In the genomic region with DNA sequence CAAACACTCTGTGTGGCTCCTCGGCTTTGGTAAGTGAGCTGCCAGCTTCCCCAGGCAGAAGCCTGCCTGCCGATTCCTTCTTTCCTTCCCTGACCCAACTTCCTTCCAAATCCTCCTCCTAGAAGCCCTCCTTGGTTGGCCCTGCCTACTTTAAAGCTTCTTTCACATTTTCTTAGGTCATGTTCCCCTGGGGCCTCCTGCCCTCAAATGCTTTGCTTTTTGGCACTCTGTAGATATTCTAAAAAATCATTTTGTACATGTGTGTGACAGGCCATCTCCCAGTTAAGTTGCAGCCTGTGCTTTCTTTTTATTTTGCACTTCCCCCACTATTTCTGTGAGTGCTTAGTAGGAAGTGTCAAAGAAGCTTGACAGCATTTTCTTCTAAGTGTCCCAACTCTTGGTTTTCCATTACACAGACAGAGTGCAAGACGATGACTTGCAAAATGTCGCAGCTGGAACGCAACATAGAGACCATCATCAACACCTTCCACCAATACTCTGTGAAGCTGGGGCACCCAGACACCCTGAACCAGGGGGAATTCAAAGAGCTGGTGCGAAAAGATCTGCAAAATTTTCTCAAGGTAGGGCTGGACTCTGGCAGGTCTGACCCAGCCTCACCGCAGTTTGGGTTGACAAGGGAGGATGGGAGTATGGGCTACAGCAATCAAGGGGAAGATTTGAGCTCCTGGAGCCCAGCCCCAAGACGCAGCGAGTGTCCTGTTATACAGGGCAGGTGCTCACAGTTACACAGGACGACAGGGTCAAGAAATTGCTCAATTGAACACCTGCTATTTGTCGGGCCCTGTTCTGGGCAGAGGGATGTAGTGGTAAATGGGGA, we compare ENCODE assay signal across 9 cellular contexts. TPM values are rescaled to one million over a fixed set of nuclear protein-coding genes. Genes with fewer than 3 reads are reported as not detected.
DNase-seq lines count a peak whose midpoint lies in the region; ATAC-seq and TF ChIP-seq lines count a peak whose summit lies in the region.
"Had no signal": no experiment of that assay in that cellular context is flagged by ENCODE, and none has a peak within 500 bp of the region (broad histone marks: within the 10 kb centered on the region; RNA-seq: fewer than 3 reads in every experiment).

Gene S100A9, plus strand, starts transcription at position 2 of the 838 bp plus-strand sequence. Its CDS starts 430 bp downstream, at position 432.

- no peak within 1 kb of the TSS for H3K14ac ChIP-seq in neuronal stem cell (ENCODE audit: low read length)

- no peak within 1 kb of the TSS for H2AK5ac ChIP-seq in neuronal stem cell (ENCODE audit: low read depth, low read length)

- 48 to 57% methylated on average over 11 of the region's 11 CpGs for WGBS in esophagus squamous epithelium, 2 donors
- WGBS in neuronal stem cell (ENCODE audit: extremely low coverage in 2 of 2, insufficient read length in 2 of 2, insufficient replicate concordance in 1 of 2), 2 donors = no CpG with 5 or more reads among the region's 11 CpGs
- WGBS in aorta, 2 donors = 92 to 93% methylated on average over 11 of the region's 11 CpGs

- H3K18ac ChIP-seq in neuronal stem cell (ENCODE audit: low read length) = peak within 1 kb of the TSS; percentile 48

- H3K4me1 Mint-ChIP-seq in natural killer cell = peaks cover 0 to 8% of the 10 kb centered on the region in 2 donors
- peaks cover 0 to 5% of the 10 kb centered on the region in 2 donors for H3K4me1 Mint-ChIP-seq in natural killer cell treated with Interleukin-12 subunit alpha and Interleukin-12 subunit beta and Interleukin-15 and Interleukin-18, amount 100 ng/mL, for 72 hours (ENCODE audit: low read depth in 2 of 2)

- H4K8ac ChIP-seq in neuronal stem cell (ENCODE audit: low read depth, low read length) = no peak within 1 kb of the TSS

- no peak for TF ChIP-seq CTCF in natural killer cell (IDR thresholded peaks at IDR 0.05)
- TF ChIP-seq CTCF in esophagus squamous epithelium (IDR thresholded peaks at IDR 0.05) = no peak

- no peak for DNase-seq in natural killer cell
- no peak for DNase-seq in natural killer cell treated with Interleukin-12 subunit alpha and Interleukin-12 subunit beta and Interleukin-15 and Interleukin-18, amount 100 ng/mL, for 72 hours (ENCODE audit: low spot score)
- no peak for DNase-seq in esophagus squamous epithelium (lab: John Stamatoyannopoulos, UW)
- DNase-seq in neuronal stem cell (ENCODE audit: low spot score) = no peak
- no peak for DNase-seq in aorta
- no peak for DNase-seq in NCI-H524 treated with DMSO at 0.1 percent for 48 hours (lab: John Stamatoyannopoulos, UW)
- DNase-seq: stimulated activated CD8-positive, alpha-beta memory T cell treated with anti-CD3 and anti-CD28 coated beads, Interleukin-4, amount 100 ng/mL, for 48 hours had no signal

- TF ChIP-seq POLR2A in esophagus squamous epithelium (IDR thresholded peaks at IDR 0.05) = peak in 1 of 4 donors; percentile 74

- no peak within 1 kb of the TSS for H3K23ac ChIP-seq in neuronal stem cell (ENCODE audit: low read depth, low read length, poor library complexity)

- H3K36me3 Mint-ChIP-seq in natural killer cell = no peaks in the 10 kb centered on the region
- H3K36me3 Mint-ChIP-seq in natural killer cell treated with Interleukin-12 subunit alpha and Interleukin-12 subunit beta and Interleukin-15 and Interleukin-18, amount 100 ng/mL, for 72 hours = no peaks in the 10 kb centered on the region

- no peak within 1 kb of the TSS for H2AFZ ChIP-seq in neuronal stem cell (ENCODE audit: low read length)

- H3K9me3 ChIP-seq in esophagus squamous epithelium (no peaks in the 10 kb centered on the region), neuronal stem cell (replicated peaks in 1 of 2; ENCODE audit: control insufficient read depth in 2 of 2, insufficient read depth in 1 of 2, low read depth in 1 of 2, low read length in 2 of 2) (no peaks in the 10 kb centered on the region), aorta (ENCODE audit: control insufficient read depth, low read length) (no peaks in the 10 kb centered on the region)

- H3K27me3 ChIP-seq in esophagus squamous epithelium = peaks cover 0 to 5% (median 0%) of the 10 kb centered on the region in 4 donors
- peaks cover 0 to 29% (median 0%) of the 10 kb centered on the region in 3 experiments for H3K27me3 ChIP-seq in neuronal stem cell (ENCODE audit: control insufficient read depth in 3 of 3, insufficient read depth in 3 of 3, low read depth in 1 of 3, low read length in 3 of 3)
- no peaks in the 10 kb centered on the region for H3K27me3 ChIP-seq in aorta (ENCODE audit: control insufficient read depth in 1 of 2, insufficient read depth in 2 of 2, low read length in 1 of 2)

- no peak within 1 kb of the TSS for H3K4me2 ChIP-seq in neuronal stem cell (ENCODE audit: insufficient read depth, low read length, poor library complexity, severe bottlenecking)

- H2BK15ac ChIP-seq in neuronal stem cell (ENCODE audit: low read length) = no peak within 1 kb of the TSS

- ATAC-seq in natural killer cell = no peak
- no peak for ATAC-seq in natural killer cell treated with Interleukin-12 subunit alpha and Interleukin-12 subunit beta and Interleukin-15 and Interleukin-18, amount 100 ng/mL, for 72 hours
- ATAC-seq in aorta (ENCODE audit: low FRiP score) = no peak
- ATAC-seq in GM21515 (IDR thresholded peaks at IDR 0.05; ENCODE audit: unreplicated experiment) = no peak
- ATAC-seq in HG03108 (IDR thresholded peaks at IDR 0.05; ENCODE audit: unreplicated experiment) = no peak

- intact Hi-C loops in natural killer cell (cut with micrococcal nuclease) (no loop called here), esophagus squamous epithelium (cut with DNase I) (loop anchor here (5.0 kb wide), 1 partner anchor 134 kb away; no protein-coding TSS in a partner anchor), aorta (cut with DNase I) (loop anchor here in 1 of 2 donors (10.0 kb wide), 2 partner anchors 107 to 627 kb away; partner anchors contain the start of genes RAB13 and S100A7)

- H3K4ac ChIP-seq in neuronal stem cell (ENCODE audit: low read length) = no peak within 1 kb of the TSS

- H2BK120ac ChIP-seq in neuronal stem cell (ENCODE audit: low read depth, low read length) = no peak within 1 kb of the TSS

- H3K27ac Mint-ChIP-seq in natural killer cell = no peak within 1 kb of the TSS
- H3K27ac Mint-ChIP-seq in natural killer cell treated with Interleukin-12 subunit alpha and Interleukin-12 subunit beta and Interleukin-15 and Interleukin-18, amount 100 ng/mL, for 72 hours = no peak within 1 kb of the TSS

- no peak within 1 kb of the TSS for H3K4me3 Mint-ChIP-seq in natural killer cell
- H3K4me3 Mint-ChIP-seq in natural killer cell treated with Interleukin-12 subunit alpha and Interleukin-12 subunit beta and Interleukin-15 and Interleukin-18, amount 100 ng/mL, for 72 hours = no peak within 1 kb of the TSS

- peaks cover 6 to 18% of the 10 kb centered on the region in 2 donors for H3K27me3 Mint-ChIP-seq in natural killer cell (ENCODE audit: low read depth in 2 of 2)
- peaks cover 12 to 26% of the 10 kb centered on the region in 2 donors for H3K27me3 Mint-ChIP-seq in natural killer cell treated with Interleukin-12 subunit alpha and Interleukin-12 subunit beta and Interleukin-15 and Interleukin-18, amount 100 ng/mL, for 72 hours

- no peak within 1 kb of the TSS for H4K91ac ChIP-seq in neuronal stem cell (ENCODE audit: low read depth, low read length, poor library complexity)

- no peak within 1 kb of the TSS for H2BK12ac ChIP-seq in neuronal stem cell (ENCODE audit: low read length)

- no peak within 1 kb of the TSS for H2BK5ac ChIP-seq in neuronal stem cell (ENCODE audit: low read length)

- no peaks in the 10 kb centered on the region for H3K36me3 ChIP-seq in esophagus squamous epithelium
- H3K36me3 ChIP-seq in neuronal stem cell (replicated peaks in 1 of 2; ENCODE audit: control insufficient read depth in 2 of 2, insufficient read depth in 2 of 2, low read length in 2 of 2) = no peaks in the 10 kb centered on the region
- no peaks in the 10 kb centered on the region for H3K36me3 ChIP-seq in aorta (ENCODE audit: control insufficient read depth in 1 of 2, insufficient read depth in 2 of 2, low read length in 1 of 2)

- peak within 1 kb of the TSS; percentile 33 to 64 (median 46) for H3K4me3 ChIP-seq in esophagus squamous epithelium
- H3K4me3 ChIP-seq in neuronal stem cell (ENCODE audit: low read length in 2 of 2) = no peak within 1 kb of the TSS
- no peak within 1 kb of the TSS for H3K4me3 ChIP-seq in aorta (ENCODE audit: low read length in 2 of 2)

- H3K27ac ChIP-seq in esophagus squamous epithelium (peak within 1 kb of the TSS; percentile 86 to 94 (median 93)), neuronal stem cell (replicated peaks; ENCODE audit: low read length) (no peak within 1 kb of the TSS), aorta (ENCODE audit: low read depth in 1 of 2, low read length in 2 of 2) (no peak within 1 kb of the TSS)

- no peaks in the 10 kb centered on the region for H3K79me1 ChIP-seq in neuronal stem cell (ENCODE audit: low read depth, low read length)

- no peaks in the 10 kb centered on the region for H3K9me3 Mint-ChIP-seq in natural killer cell
- H3K9me3 Mint-ChIP-seq in natural killer cell treated with Interleukin-12 subunit alpha and Interleukin-12 subunit beta and Interleukin-15 and Interleukin-18, amount 100 ng/mL, for 72 hours = no peaks in the 10 kb centered on the region

- H3K9ac ChIP-seq in neuronal stem cell (ENCODE audit: low read depth, low read length, poor library complexity) = no peak within 1 kb of the TSS

- H3K4me1 ChIP-seq in esophagus squamous epithelium (peaks cover 19 to 70% (median 26%) of the 10 kb centered on the region in 3 donors), neuronal stem cell (ENCODE audit: control insufficient read depth in 2 of 2, insufficient read depth in 1 of 2, low read depth in 1 of 2, low read length in 2 of 2) (no peaks in the 10 kb centered on the region), aorta (ENCODE audit: control insufficient read depth in 1 of 2, insufficient read depth in 2 of 2, low read length in 2 of 2) (no peaks in the 10 kb centered on the region)

RNA-seq across cellular contexts. Expression of gene S100A9, which starts in this region (rescaled TPM):
- total RNA-seq in natural killer cell = 100 to 1,000 TPM in 2 of 3 donors, 10 to 100 TPM in 1; 13.1 to 334 (median 116) TPM
- total RNA-seq in natural killer cell treated with Interleukin-12 subunit alpha and Interleukin-12 subunit beta and Interleukin-15 and Interleukin-18, amount 100 ng/mL, for 72 hours = 10 to 100 TPM in 1 of 2 donors, 1 to 10 TPM in 1; 4.8 to 13.7 TPM
- over 10,000 TPM; 15,145 to 90,256 (median 57,331) TPM for total RNA-seq in esophagus squamous epithelium
- not detected for polyA plus RNA-seq in neuronal stem cell (2013, experiment 1 of 2)
- polyA plus RNA-seq in neuronal stem cell (2013, experiment 2 of 2) = not detected
- total RNA-seq in aorta = 100 to 1,000 TPM; 131 to 276 TPM
- polyA plus RNA-seq in aorta = 100 to 1,000 TPM; 110 to 485 TPM

Comparison
In these comparisons a context has a peak if more than half of its experiments do, and no peak if none do; other contexts are left out.
1. RNA of gene S100A9 (total RNA-seq): 15,145 to 90,256 TPM in esophagus squamous epithelium; 131 to 276 TPM in aorta, 13.1 to 334 TPM in natural killer cell and 4.8 to 13.7 TPM in natural killer cell treated with Interleukin-12 subunit alpha and Interleukin-12 subunit beta and Interleukin-15 and Interleukin-18, amount 100 ng/mL, for 72 hours; every median in the first group is over 10 times any median in the second.
2. H3K27ac ChIP-seq: peak in esophagus squamous epithelium (4 of 4); none in neuronal stem cell (single experiment) and aorta (0 of 2).
3. H3K4me3 ChIP-seq: peak in esophagus squamous epithelium (4 of 4); none in neuronal stem cell (0 of 2) and aorta (0 of 2).